In the genomic region with DNA sequence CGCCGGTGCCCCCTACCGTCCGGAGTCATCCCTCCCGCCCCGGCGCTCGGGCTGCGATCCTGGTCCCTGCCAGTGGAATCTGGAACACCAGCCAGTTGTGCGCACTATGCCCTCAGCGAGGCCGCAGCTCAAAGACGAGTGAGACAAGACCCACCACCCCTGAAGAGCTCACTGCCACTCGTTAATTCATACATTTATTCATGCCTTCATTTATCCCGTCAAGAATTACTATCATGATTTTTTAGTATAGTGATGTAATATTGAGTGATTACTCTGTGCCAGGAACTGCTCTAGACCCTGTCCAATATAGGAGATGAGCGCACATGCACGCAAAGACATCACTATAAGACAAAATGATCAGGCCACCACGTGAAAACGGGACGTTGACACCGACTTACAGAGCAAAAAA, we compare ENCODE assay signal across 8 cellular contexts. TPM values are rescaled to one million over a fixed set of nuclear protein-coding genes. Genes with fewer than 3 reads are reported as not detected.
DNase-seq lines count a peak whose midpoint lies in the region; ATAC-seq and TF ChIP-seq lines count a peak whose summit lies in the region.

No MANE protein-coding gene starts in this region.

- in situ Hi-C loops in GM13977 (cut with MboI; ENCODE audit: low pct_unique_long_range_greater_than_20kb, low sequenced_read_pairs, unreplicated experiment), result loop anchor here (25.0 kb wide), 5 partner anchors 337 to 1412 kb away; a partner anchor contains a TSS

- TF ChIP-seq CTCF in GM13977 (IDR thresholded peaks at IDR 0.05; ENCODE audit: extremely low read depth, insufficient read depth, missing control alignments) (peak; percentile 98), adrenal gland (IDR thresholded peaks at IDR 0.05) (peak in 4 of 6 experiments; percentile 57 to 89 (median 69)), right atrium auricular region (IDR thresholded peaks at IDR 0.05) (peak; percentile 87 to 92), sigmoid colon (IDR thresholded peaks at IDR 0.05) (peak; percentile 51 to 91 (median 74))

- peak; percentile 49 for ATAC-seq in HG03575 (IDR thresholded peaks at IDR 0.05; ENCODE audit: extremely low read depth, insufficient number of reproducible peaks, low FRiP score, unreplicated experiment)

- intact Hi-C loops in adrenal gland (cut with DNase I), result loop anchor here (5.0 kb wide), 2 partner anchors 332 to 337 kb away; no protein-coding TSS in a partner anchor
- intact Hi-C loops in sigmoid colon (cut with DNase I), result loop anchor here (1.0 to 5.0 kb wide), 2 partner anchors 233 to 328 kb away; a partner anchor contains a TSS

- 9 to 18% (median 11%) methylated on average over 12 to 21 of the region's 21 CpGs for WGBS in adrenal gland, 4 donors
- 8 to 12% methylated on average over 21 of the region's 21 CpGs for WGBS in sigmoid colon, 2 donors

- peak overlapping the region; percentile 95 to 100 (median 98) for H3K27ac ChIP-seq in adrenal gland
- H3K27ac ChIP-seq in right atrium auricular region, result peak overlapping the region; percentile 95 to 100
- H3K27ac ChIP-seq in sigmoid colon, result peak overlapping the region; percentile 96 to 100 (median 99)

- peak; percentile 93 for DNase-seq in AG08395 (ENCODE audit: low spot score)
- no peak for DNase-seq in GM13977 (ENCODE audit: low spot score)
- DNase-seq in adrenal gland, result peak in 6 of 7 donors; percentile 88 to 95 (median 90)
- peak; percentile 90 for DNase-seq in right atrium auricular region (ENCODE audit: low spot score)
- peak; percentile 92 for DNase-seq in sigmoid colon
- no peak for DNase-seq in SKM-1 treated with dmso at 0.1 percent for 144 hours (lab: John Stamatoyannopoulos, UW; ENCODE audit: unreplicated experiment)
- no peak for DNase-seq in stimulated activated CD4-positive, alpha-beta T cell treated with anti-CD3 and anti-CD28 coated beads, Interleukin-2, amount 100 ng/mL, for 48 hours

- no peak for TF ChIP-seq EP300 in sigmoid colon (IDR thresholded peaks at IDR 0.05)

- peak overlapping the region in 2 of 4 donors; percentile 84 to 92 for H3K4me3 ChIP-seq in adrenal gland
- peak overlapping the region; percentile 68 to 74 for H3K4me3 ChIP-seq in right atrium auricular region
- H3K4me3 ChIP-seq in sigmoid colon, result peak overlapping the region; percentile 73 to 99 (median 88)

- TF ChIP-seq POLR2A in adrenal gland (IDR thresholded peaks at IDR 0.05) (no peak), sigmoid colon (IDR thresholded peaks at IDR 0.05) (no peak)

- H3K9me3 ChIP-seq in adrenal gland (replicated peaks in 1 of 3) (no peaks in the 10 kb centered on the region), right atrium auricular region (no peaks in the 10 kb centered on the region), sigmoid colon (no peaks in the 10 kb centered on the region)

- H3K27me3 ChIP-seq in adrenal gland (no peaks in the 10 kb centered on the region), right atrium auricular region (no peaks in the 10 kb centered on the region), sigmoid colon (no peaks in the 10 kb centered on the region)

- peaks cover 16 to 35% of the 10 kb centered on the region in 2 donors for H3K4me1 ChIP-seq in adrenal gland (replicated peaks in 1 of 2)
- H3K4me1 ChIP-seq in right atrium auricular region, result peaks cover 0 to 27% of the 10 kb centered on the region in 2 donors
- peaks cover 0 to 33% (median 23%) of the 10 kb centered on the region in 4 donors for H3K4me1 ChIP-seq in sigmoid colon

- H3K36me3 ChIP-seq in adrenal gland (replicated peaks in 1 of 2) (no peaks in the 10 kb centered on the region), right atrium auricular region (no peaks in the 10 kb centered on the region), sigmoid colon (no peaks in the 10 kb centered on the region)

RNA-seq across cellular contexts. Expression of a gene that starts 0.3 kb away (rescaled TPM):
- 100 to 1,000 TPM in 5 of 8 donors, 10 to 100 TPM in 3; 77.1 to 342 (median 124) TPM for total RNA-seq in adrenal gland
- 100 to 1,000 TPM in 1 of 3 donors, 10 to 100 TPM in 2; 61.7 to 110 (median 86.6) TPM for polyA plus RNA-seq in adrenal gland
- total RNA-seq in right atrium auricular region, result 100 to 1,000 TPM in 1 of 2 donors, 10 to 100 TPM in 1; 89.5 to 158 TPM
- total RNA-seq in sigmoid colon, result 100 to 1,000 TPM in 2 of 4 donors, 10 to 100 TPM in 2; 76.2 to 137 (median 111) TPM
- 100 to 1,000 TPM in 2 of 3 donors, 10 to 100 TPM in 1; 95.1 to 178 (median 120) TPM for polyA plus RNA-seq in sigmoid colon

Comparison
In these comparisons a context has a peak if more than half of its experiments do, and no peak if none do; other contexts are left out.
1. DNase-seq: peak in AG08395 (single experiment), adrenal gland (6 of 7), right atrium auricular region (single experiment) and sigmoid colon (single experiment); none in GM13977 (single experiment), SKM-1 treated with dmso at 0.1 percent for 144 hours (single experiment) and stimulated activated CD4-positive, alpha-beta T cell treated with anti-CD3 and anti-CD28 coated beads, Interleukin-2, amount 100 ng/mL, for 48 hours (0 of 2).
2. Peak in every context shown above with its lines, with median percentiles within 50 percentile points of each other: CTCF ChIP-seq and H3K27ac ChIP-seq.